8 cellular contexts compared by ENCODE assay signal in the genomic region with DNA sequence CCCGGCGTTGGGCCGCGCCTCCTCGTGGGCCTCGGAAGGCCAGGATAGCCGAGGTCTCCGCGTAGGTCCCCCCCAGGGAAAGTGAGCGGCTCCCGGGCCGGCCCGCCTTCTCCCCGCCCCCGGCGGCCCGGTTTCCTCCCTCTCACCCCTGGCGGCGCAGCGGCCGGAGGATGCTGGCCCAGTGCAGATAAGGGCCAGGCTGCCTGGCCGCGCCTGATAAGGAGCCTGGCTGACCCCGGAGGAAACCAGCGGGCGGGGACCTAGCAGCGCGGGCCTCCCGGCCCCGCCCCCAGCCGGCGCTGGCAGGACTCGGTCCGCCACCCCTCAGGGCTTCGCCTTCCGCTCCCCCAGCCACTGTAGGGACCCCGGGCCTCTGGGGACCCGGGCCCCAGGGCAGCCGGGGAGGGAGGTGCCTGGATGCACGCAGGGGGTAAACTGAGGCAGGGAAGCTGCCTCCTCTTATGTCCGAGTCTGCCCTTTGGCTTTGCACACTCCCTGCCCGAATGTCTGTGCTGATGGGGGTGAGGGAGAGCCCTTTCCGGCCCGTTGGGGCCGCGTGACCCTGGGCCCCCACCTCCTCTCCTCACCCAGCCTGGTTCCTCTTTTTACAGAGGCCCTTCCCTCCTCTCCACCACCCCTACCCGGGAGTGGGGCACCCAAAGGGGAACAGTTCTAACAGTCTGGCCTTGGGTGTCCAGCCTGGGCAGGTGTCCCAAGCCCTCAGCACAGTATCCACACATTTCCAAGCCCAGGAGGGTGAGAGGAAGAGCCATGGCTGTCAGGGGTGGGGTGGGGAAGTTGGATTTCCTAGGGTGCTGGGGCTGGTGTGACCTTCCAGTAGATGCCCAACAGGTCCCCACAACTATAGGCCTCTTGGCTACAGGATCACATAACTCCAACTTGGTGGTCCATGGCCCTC. TPM values are rescaled to one million over a fixed set of nuclear protein-coding genes. Genes with fewer than 3 reads are reported as not detected.
DNase-seq lines count a peak whose midpoint lies in the region; ATAC-seq, FAIRE-seq and TF ChIP-seq lines count a peak whose summit lies in the region.

Gene LYL1 (minus strand): TSS at position 193 of the 919 bp plus-strand sequence. CDS start 1,687 bp downstream, outside the sequence.

- peaks cover 17% of the 10 kb centered on the region; the same call in 1 of the 2 replicates for H4K20me1 ChIP-seq in Karpas-422 (ENCODE audit: insufficient read depth, low read depth, low read length)

- H3K4me1 Mint-ChIP-seq in CD14-positive monocyte, result peaks cover 55% of the 10 kb centered on the region

- no peak for FAIRE-seq in HTR-8/SVneo (lab: Jason Lieb, UNC)

- H3K9me3 ChIP-seq in Karpas-422 (ENCODE audit: low read length) (no peaks in the 10 kb centered on the region), right cardiac atrium (ENCODE audit: control insufficient read depth, low read length) (no peaks in the 10 kb centered on the region)

- H3K27me3 ChIP-seq in Karpas-422 (ENCODE audit: low read length) (no peaks in the 10 kb centered on the region), right cardiac atrium (ENCODE audit: control insufficient read depth, insufficient read depth) (no peaks in the 10 kb centered on the region)

- H3K27ac ChIP-seq in Karpas-422 (ENCODE audit: low read length), result peak within 1 kb of the TSS; percentile 97
- H3K27ac ChIP-seq in right cardiac atrium (ENCODE audit: low read length), result peak within 1 kb of the TSS; percentile 76

- H3K36me3 ChIP-seq in Karpas-422 (ENCODE audit: insufficient read depth, low read length), result peaks cover 12% of the 10 kb centered on the region

- peak within 1 kb of the TSS; percentile 93 to 97 (median 96) for H3K27ac Mint-ChIP-seq in CD14-positive monocyte

- TF ChIP-seq CTCF in CD14-positive monocyte (IDR thresholded peaks at IDR 0.05), result no peak

- WGBS in right cardiac atrium, result 2% methylated on average over 47 of the region's 47 CpGs

- no peaks in the 10 kb centered on the region for H3K9me2 ChIP-seq in Karpas-422 (replicated peaks; ENCODE audit: insufficient read depth, low read length)

- no peaks in the 10 kb centered on the region for H3K9me3 Mint-ChIP-seq in CD14-positive monocyte

- peak within 1 kb of the TSS; percentile 97 for H3K9ac ChIP-seq in Karpas-422 (ENCODE audit: low read length)

- ATAC-seq in right cardiac atrium (peak; percentile 87), sciatic nerve (peak; percentile 59), HG02970 (IDR thresholded peaks at IDR 0.05; ENCODE audit: low FRiP score, unreplicated experiment) (no peak)

- peak within 1 kb of the TSS; percentile 99 for H3K4me2 ChIP-seq in Karpas-422 (ENCODE audit: low read depth, low read length, poor library complexity, severe bottlenecking)

- TF ChIP-seq POLR2A in GM19099 (IDR thresholded peaks at IDR 0.05; ENCODE audit: extremely low read depth, insufficient read length, low read depth), result peak; percentile 71

- H3K27me3 Mint-ChIP-seq in CD14-positive monocyte (ENCODE audit: low read depth in 3 of 3), result peaks cover 0 to 1% (median 1%) of the 10 kb centered on the region in 3 donors

- DNase-seq in CD14-positive monocyte (ENCODE audit: low spot score), result peak; percentile 92
- peak; percentile 94 for DNase-seq in Karpas-422
- peak; percentile 28 for DNase-seq in activated naive CD4-positive, alpha-beta T cell treated with anti-CD3 and anti-CD28 coated beads, Interleukin-2, amount 50 U/mL, for 16 hours
- peak; percentile 93 to 98 (median 97) for DNase-seq in right cardiac atrium
- peak; percentile 83 for DNase-seq in sciatic nerve (ENCODE audit: low spot score)
- DNase-seq in HTR-8/SVneo (ENCODE audit: insufficient read length, low spot score), result no peak

- H3K4me3 ChIP-seq in Karpas-422 (ENCODE audit: low read length) (peak within 1 kb of the TSS; percentile 90), right cardiac atrium (ENCODE audit: low read length) (peak within 1 kb of the TSS; percentile 36)

- intact Hi-C loops in CD14-positive monocyte (cut with micrococcal nuclease) (loop anchor here (5.0 kb wide), 1 partner anchor 49 kb away; the partner anchor contains the start of genes IER2 (in 2 of the 2) and STX10 (in 2 of the 2)), right cardiac atrium (cut with DNase I) (loop anchor here in 1 of 4 donors (5.0 kb wide), 1 partner anchor 59 kb away; no protein-coding TSS in a partner anchor), sciatic nerve (cut with DNase I) (no loop called here)

- H2AFZ ChIP-seq in Karpas-422 (ENCODE audit: low read length), result peak within 1 kb of the TSS; percentile 58; the same call in 1 of the 2 replicates

- H3K4me3 Mint-ChIP-seq in CD14-positive monocyte, result peak within 1 kb of the TSS; percentile 87 to 97

- peaks cover 11 to 16% of the 10 kb centered on the region in 2 donors for H3K36me3 Mint-ChIP-seq in CD14-positive monocyte

- peaks cover 18% of the 10 kb centered on the region for H3K79me2 ChIP-seq in Karpas-422 (ENCODE audit: low read length)

- H3K4me1 ChIP-seq in Karpas-422 (ENCODE audit: low read length), result peaks cover 60% of the 10 kb centered on the region
- no peaks in the 10 kb centered on the region for H3K4me1 ChIP-seq in right cardiac atrium (ENCODE audit: control insufficient read depth, insufficient read depth, low read length)

RNA-seq across cellular contexts. Expression of gene LYL1, which starts in this region (rescaled TPM):
- polyA plus RNA-seq in CD14-positive monocyte, result 10 to 100 TPM; 35.7 to 37.1 TPM
- total RNA-seq in Karpas-422 (2014; rRNA removed; shearing (Covaris generic); ENCODE audit: low replicate concordance), result 99.1 and 285 TPM in 2 replicates
- 10 to 100 TPM in 2 of 4 donors, 1 to 10 TPM in 2; 8.0 to 11.9 (median 10.1) TPM for total RNA-seq in right cardiac atrium
- polyA plus RNA-seq in right cardiac atrium, result 8.0 TPM
- 20.2 TPM for total RNA-seq in sciatic nerve
